Comparison of ENCODE assay signal across 16 cellular contexts in the genomic region with DNA sequence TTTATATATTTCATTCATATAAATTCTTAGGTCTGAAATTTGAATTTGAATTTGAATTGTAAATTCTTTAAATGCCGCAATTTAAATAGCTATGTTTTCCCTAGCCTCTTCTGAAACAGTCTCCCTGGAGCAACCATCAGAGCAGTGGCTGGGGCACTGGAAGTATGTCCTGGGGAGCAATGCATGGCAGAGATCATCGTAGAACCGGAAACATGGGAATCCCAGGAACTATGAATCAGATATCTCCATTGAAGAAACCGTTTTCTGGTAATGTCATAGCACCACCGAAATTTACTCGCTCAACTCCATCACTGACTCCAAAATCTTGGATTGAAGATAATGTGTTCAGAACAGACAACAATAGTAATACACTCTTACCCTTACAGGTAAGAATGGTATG. TPM values are rescaled to one million over a fixed set of nuclear protein-coding genes. Genes with fewer than 3 reads are reported as not detected.
DNase-seq lines count a peak whose midpoint lies in the region; ATAC-seq and TF ChIP-seq lines count a peak whose summit lies in the region.
"Had no signal": no experiment of that assay in that cellular context is flagged by ENCODE, and none has a peak within 500 bp of the region (broad histone marks: within the 10 kb centered on the region; RNA-seq: fewer than 3 reads in every experiment).

No MANE protein-coding gene starts in this region.

- H4K91ac ChIP-seq in mesenchymal stem cell (ENCODE audit: low read length) = no peak overlapping the region

- WGBS in mesenchymal stem cell = 92% methylated on average over 2 of the region's 6 CpGs

- H2AFZ ChIP-seq in mesenchymal stem cell (ENCODE audit: low read depth, low read length) = no peak overlapping the region

- H3K4me1 Mint-ChIP-seq in brain = peaks cover 61% of the 10 kb centered on the region

- H2BK15ac ChIP-seq in mesenchymal stem cell (ENCODE audit: low read depth, poor library complexity, severe bottlenecking) = no peak overlapping the region

- no peak overlapping the region for H2AK5ac ChIP-seq in mesenchymal stem cell (ENCODE audit: low read length, severe bottlenecking)

- no peak overlapping the region for H3K23ac ChIP-seq in mesenchymal stem cell (ENCODE audit: low read length in 2 of 2)

- H3K27me3 ChIP-seq in BE2C (no peaks in the 10 kb centered on the region), HUES6 (ENCODE audit: control insufficient read depth, insufficient read depth, low read length) (peaks cover 15% of the 10 kb centered on the region), mesenchymal stem cell (ENCODE audit: control insufficient read depth in 1 of 2, insufficient read depth in 1 of 2, low read length in 2 of 2) (no peaks in the 10 kb centered on the region)
- H3K27me3 ChIP-seq: breast epithelium, MG63, stomach had no signal

- no peak overlapping the region for H3K4ac ChIP-seq in mesenchymal stem cell (ENCODE audit: low read depth in 1 of 2, low read length in 2 of 2)

- peaks cover 8% of the 10 kb centered on the region for H3K27me3 Mint-ChIP-seq in brain
- H3K27me3 Mint-ChIP-seq: activated T-helper 17 cell treated with anti-CD3 and anti-CD28 coated beads, Interleukin-2, amount 50 U/mL, for 72 hours; T-cell had no signal

- H3K79me1 ChIP-seq in mesenchymal stem cell (replicated peaks; ENCODE audit: low read length, poor library complexity, severe bottlenecking) = no peaks in the 10 kb centered on the region

- no peak overlapping the region for H4K8ac ChIP-seq in mesenchymal stem cell (ENCODE audit: low read length)

- H2BK12ac ChIP-seq in mesenchymal stem cell (ENCODE audit: low read length in 2 of 2) = no peak overlapping the region

- no peak overlapping the region for H3K14ac ChIP-seq in mesenchymal stem cell (ENCODE audit: low read length in 2 of 2)

- H3K9me3 ChIP-seq in BE2C (no peaks in the 10 kb centered on the region), HUES6 (ENCODE audit: control insufficient read depth, insufficient read depth, low read depth, low read length) (no peaks in the 10 kb centered on the region), mesenchymal stem cell (ENCODE audit: control insufficient read depth, low read length) (no peaks in the 10 kb centered on the region)
- H3K9me3 ChIP-seq: breast epithelium, MG63, stomach had no signal

- TF ChIP-seq CTCF in BE2C (IDR thresholded peaks at IDR 0.05; ENCODE audit: low read depth, low read length) = no peak
- TF ChIP-seq CTCF in brain (conservative IDR thresholded peaks at IDR 0.05) = no peak
- no peak for TF ChIP-seq CTCF in GM10266 (IDR thresholded peaks at IDR 0.05; ENCODE audit: control insufficient read depth, insufficient read depth, low read depth, missing control alignments)

- H3K4me2 ChIP-seq in mesenchymal stem cell (ENCODE audit: low read length, poor library complexity, severe bottlenecking) = peak overlapping the region; percentile 48

- no peak overlapping the region for H3K27ac ChIP-seq in HUES6 (ENCODE audit: low read depth, low read length)
- H3K27ac ChIP-seq in mesenchymal stem cell (ENCODE audit: low read length, poor library complexity, severe bottlenecking) = peak overlapping the region; percentile 5
- H3K27ac ChIP-seq: breast epithelium had no signal

- H3K27ac Mint-ChIP-seq in brain = peak overlapping the region in 2 of 5 experiments; percentile 25 to 57
- H3K27ac Mint-ChIP-seq: activated T-helper 17 cell treated with anti-CD3 and anti-CD28 coated beads, Interleukin-2, amount 50 U/mL, for 72 hours; nephron progenitor cell; T-cell had no signal

- H3K36me3 ChIP-seq in BE2C (peaks cover 21% of the 10 kb centered on the region), HUES6 (ENCODE audit: control insufficient read depth, insufficient read depth, low read length) (no peaks in the 10 kb centered on the region; the same call in 1 of the 2 replicates), mesenchymal stem cell (ENCODE audit: control insufficient read depth in 1 of 2, insufficient read depth in 2 of 2, low read depth in 1 of 2, low read length in 2 of 2) (peaks cover 13 to 53% of the 10 kb centered on the region in 2 experiments)
- H3K36me3 ChIP-seq: breast epithelium, MG63 had no signal

- no peak overlapping the region for H2BK5ac ChIP-seq in mesenchymal stem cell (ENCODE audit: low read depth, low read length, poor library complexity, severe bottlenecking)

- DNase-seq in BE2C (peak; percentile 35), mesenchymal stem cell (no peak), NOMO-1 treated with DMSO at 0.1 percent for 48 hours (lab: John Stamatoyannopoulos, UW; ENCODE audit: unreplicated experiment) (no peak), GM10266 (ENCODE audit: extremely low spot score) (no peak), OCI-M1 (lab: John Stamatoyannopoulos, UW) (no peak)
- DNase-seq: activated CD4-positive, alpha-beta T cell treated with anti-CD3 and anti-CD28 coated beads for 48 hours; MG63; nephron progenitor cell; small intestine; stomach; T-cell had no signal

- no peak overlapping the region for H3K18ac ChIP-seq in mesenchymal stem cell (ENCODE audit: low read depth in 1 of 2, low read length in 2 of 2)

- H3K4me3 ChIP-seq in BE2C (ENCODE audit: low read depth, low read length) (peak overlapping the region; percentile 97), HUES6 (ENCODE audit: low read depth, low read length) (peak overlapping the region; percentile 45; the same call in 1 of the 2 replicates), mesenchymal stem cell (ENCODE audit: insufficient read depth in 1 of 2, low read depth in 1 of 2, low read length in 2 of 2) (peak overlapping the region in 1 of 2 experiments; percentile 92)
- H3K4me3 ChIP-seq: breast epithelium, MG63 had no signal

- H3K4me1 ChIP-seq in BE2C = peaks cover 21% of the 10 kb centered on the region
- H3K4me1 ChIP-seq in HUES6 (ENCODE audit: control insufficient read depth, insufficient read depth, low read length) = peaks cover 42% of the 10 kb centered on the region
- no peaks in the 10 kb centered on the region for H3K4me1 ChIP-seq in mesenchymal stem cell (ENCODE audit: control insufficient read depth, insufficient read depth, low read depth, low read length)

- H3K9ac ChIP-seq in HUES6 (ENCODE audit: low read length) (no peak overlapping the region), mesenchymal stem cell (ENCODE audit: low read length) (peak overlapping the region; percentile 98)

- H3K4me3 Mint-ChIP-seq in brain = peak overlapping the region; percentile 75 to 93 (median 86)
- H3K4me3 Mint-ChIP-seq: nephron progenitor cell had no signal

- H2BK120ac ChIP-seq in mesenchymal stem cell (ENCODE audit: low read depth, low read length) = no peak overlapping the region

- H3K9me3 Mint-ChIP-seq in brain = no peaks in the 10 kb centered on the region
- H3K9me3 Mint-ChIP-seq: activated T-helper 17 cell treated with anti-CD3 and anti-CD28 coated beads, Interleukin-2, amount 50 U/mL, for 72 hours; nephron progenitor cell; T-cell had no signal

- no peak for ATAC-seq in GM21515 (IDR thresholded peaks at IDR 0.05; ENCODE audit: unreplicated experiment)
- ATAC-seq: activated T-helper 17 cell treated with anti-CD3 and anti-CD28 coated beads, Interleukin-2, amount 50 U/mL, for 72 hours; T-cell had no signal

- peaks cover 35% of the 10 kb centered on the region for H3K36me3 Mint-ChIP-seq in brain

RNA-seq across cellular contexts. Expression of a gene that starts 4.9 kb away (rescaled TPM):
- 1.7 TPM for polyA plus RNA-seq in BE2C (2012; ENCODE audit: insufficient read depth, insufficient read length, low read depth)
- 5.1 TPM for polyA plus RNA-seq in brain (ENCODE audit: insufficient read depth, low read depth, low replicate concordance)
- polyA plus RNA-seq in mesenchymal stem cell (2013, experiment 1 of 2) = 7.9 TPM
- 8.5 TPM for polyA plus RNA-seq in mesenchymal stem cell (2013, experiment 2 of 2)
